Comparison of ENCODE assay signal across 19 cellular contexts in the genomic region with DNA sequence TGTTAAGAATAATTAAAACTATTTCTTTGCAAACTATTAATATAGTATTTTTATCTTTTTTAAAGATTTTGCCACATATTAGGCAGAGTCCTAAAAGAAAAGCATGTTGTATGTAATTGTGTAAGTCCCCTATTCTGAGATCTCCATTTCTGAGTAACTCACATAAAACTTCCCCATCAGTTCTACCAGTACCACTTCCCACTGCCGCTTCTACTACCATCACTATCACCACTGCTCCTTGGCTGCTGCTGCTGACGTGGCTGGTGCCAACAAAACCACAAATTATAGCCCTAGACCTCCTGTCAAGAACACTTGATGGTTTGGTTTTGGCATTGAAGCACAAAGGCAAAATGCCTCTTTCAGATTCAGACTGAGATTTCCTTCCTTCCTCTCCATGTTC.
"Had no signal": no experiment of that assay in that cellular context is flagged by ENCODE, and none has a peak within 500 bp of the region (broad histone marks: within the 10 kb centered on the region; RNA-seq: fewer than 3 reads in every experiment).

No MANE protein-coding gene starts in this region.

- H3K4me1 ChIP-seq: ascending aorta, gastrocnemius medialis, spleen, tibial artery had no signal

- H3K4me3 ChIP-seq: ascending aorta, gastrocnemius medialis, lung, spleen, tibial artery had no signal

- H3K9me3 ChIP-seq: ascending aorta, gastrocnemius medialis, spleen, tibial artery had no signal

- H3K36me3 ChIP-seq: ascending aorta, gastrocnemius medialis, spleen, tibial artery had no signal

- H3K27ac Mint-ChIP-seq: mesothelial cell of epicardium; natural killer cell treated with Interleukin-12 subunit alpha and Interleukin-12 subunit beta and Interleukin-15 and Interleukin-18, amount 100 ng/mL, for 72 hours had no signal

- H3K4me3 Mint-ChIP-seq: mesothelial cell of epicardium; natural killer cell treated with Interleukin-12 subunit alpha and Interleukin-12 subunit beta and Interleukin-15 and Interleukin-18, amount 100 ng/mL, for 72 hours had no signal

- H3K9me3 Mint-ChIP-seq: mesothelial cell of epicardium had no signal

- H3K36me3 Mint-ChIP-seq: mesothelial cell of epicardium; natural killer cell treated with Interleukin-12 subunit alpha and Interleukin-12 subunit beta and Interleukin-15 and Interleukin-18, amount 100 ng/mL, for 72 hours had no signal

- H3K27me3 ChIP-seq: ascending aorta, gastrocnemius medialis, spleen, tibial artery had no signal

- DNase-seq: activated CD4-positive, alpha-beta T cell treated with anti-CD3 and anti-CD28 coated beads, Interleukin-2, amount 50 U/mL, for 1 hour; activated CD8-positive, alpha-beta memory T cell treated with anti-CD3 and anti-CD28 coated beads, Interleukin-2, amount 50 U/mL, for 4 hours; activated effector memory CD4-positive, alpha-beta T cell treated with anti-CD3 and anti-CD28 coated beads, Interleukin-2, amount 50 U/mL, for 16 hours; activated naive CD4-positive, alpha-beta T cell treated with anti-CD3 and anti-CD28 coated beads, Interleukin-2, amount 50 U/mL, for 16 hours; activated T-cell treated with anti-CD3 and anti-CD28 coated beads, Interleukin-2, amount 50 U/mL, for 48 hours; effector CD4-positive, alpha-beta T cell; gastrocnemius medialis; kidney; nucleus accumbens; posterior cingulate gyrus; spleen; stimulated activated CD4-positive, alpha-beta T cell treated with anti-CD3 and anti-CD28 coated beads, Interleukin-4, amount 100 ng/mL, for 4 hours; stimulated activated naive CD8-positive, alpha-beta T cell treated with anti-CD3 and anti-CD28 coated beads, Interleukin-15, Interleukin-2, amounts not matched to agents 100 U/mL and 50 U/mL, for 24 hours; substantia nigra; tibial artery had no signal
